ENCODE assay signal across 9 cellular contexts in genomic region chr12:24822121-24822899, GRCh38.
A peak's percentile ranks its signal among the peaks of the same experiment; 100 is the strongest.
DNase-seq lines count a peak whose midpoint lies in the region; ATAC-seq and TF ChIP-seq lines count a peak whose summit lies in the region.
"Had no signal": no experiment of that assay in that cellular context is flagged by ENCODE, and none has a peak within 500 bp of the region (broad histone marks: within the 10 kb centered on the region; RNA-seq: fewer than 3 reads in every experiment).

No MANE protein-coding gene starts in this region.

- no peak for TF ChIP-seq POLR2A in spleen (IDR thresholded peaks at IDR 0.05)
- TF ChIP-seq POLR2A in uterus (IDR thresholded peaks at IDR 0.05), result no peak

- peak; percentile 51 for DNase-seq in brain microvascular endothelial cell
- no peak for DNase-seq in spleen
- DNase-seq in uterus, result no peak
- no peak for DNase-seq in DMS53 (lab: John Stamatoyannopoulos, UW)
- no peak for DNase-seq in inferior parietal cortex (ENCODE audit: extremely low spot score)
- DNase-seq: SIG-M5 had no signal

- H3K4me1 ChIP-seq in ACC112 (ENCODE audit: control insufficient read depth, insufficient read depth, low read length, unreplicated experiment), result peaks cover 27% of the 10 kb centered on the region
- peaks cover 0 to 27% (median 8%) of the 10 kb centered on the region in 6 donors for H3K4me1 ChIP-seq in spleen
- peaks cover 0 to 3% of the 10 kb centered on the region in 2 donors for H3K4me1 ChIP-seq in uterus

- ATAC-seq in GM18909 (IDR thresholded peaks at IDR 0.05; ENCODE audit: poor library complexity, unreplicated experiment) (peak; percentile 89), HG03045 (IDR thresholded peaks at IDR 0.05; ENCODE audit: unreplicated experiment) (peak; percentile 75)

- H3K9me3 ChIP-seq in spleen (no peaks in the 10 kb centered on the region), uterus (no peaks in the 10 kb centered on the region)

- no peaks in the 10 kb centered on the region for H3K27me3 ChIP-seq in ACC112 (ENCODE audit: insufficient read depth, low read length)
- no peaks in the 10 kb centered on the region for H3K27me3 ChIP-seq in brain microvascular endothelial cell (replicated peaks)
- H3K27me3 ChIP-seq in spleen (replicated peaks in 1 of 7), result no peaks in the 10 kb centered on the region
- H3K27me3 ChIP-seq in uterus, result no peaks in the 10 kb centered on the region

- TF ChIP-seq CTCF in brain microvascular endothelial cell (IDR thresholded peaks at IDR 0.05; ENCODE audit: low read depth, low read length, missing control alignments) (no peak), spleen (IDR thresholded peaks at IDR 0.05 in 8 of 11, conservative IDR thresholded peaks at IDR 0.05 in 3 of 11) (no peak), uterus (IDR thresholded peaks at IDR 0.05) (no peak)

- peak overlapping the region; percentile 27 for H2AFZ ChIP-seq in ACC112 (ENCODE audit: low read length, unreplicated experiment)

- peaks cover 21% of the 10 kb centered on the region for H3K36me3 ChIP-seq in ACC112 (ENCODE audit: insufficient read depth, low read length)
- H3K36me3 ChIP-seq in brain microvascular endothelial cell (replicated peaks), result peaks cover 17% of the 10 kb centered on the region
- H3K36me3 ChIP-seq in spleen, result no peaks in the 10 kb centered on the region
- peaks cover 0 to 4% of the 10 kb centered on the region in 2 donors for H3K36me3 ChIP-seq in uterus

- 56 to 69% (median 64%) methylated on average over 5 of the region's 5 CpGs for WGBS in spleen, 5 donors

- no peaks in the 10 kb centered on the region for H3K79me2 ChIP-seq in ACC112 (ENCODE audit: control insufficient read depth, insufficient read depth, low read length, unreplicated experiment)

- peak overlapping the region; percentile 49 for H3K4me3 ChIP-seq in ACC112 (ENCODE audit: low read depth, low read length)
- H3K4me3 ChIP-seq in brain microvascular endothelial cell (ENCODE audit: low read depth, low read length), result peak overlapping the region; percentile 15
- H3K4me3 ChIP-seq in spleen, result no peak overlapping the region
- H3K4me3 ChIP-seq in uterus, result no peak overlapping the region

- in situ Hi-C loops in brain microvascular endothelial cell (cut with HindIII; ENCODE audit: low pct_ligation_motif_present, low sequenced_read_pairs), result no loop called here

- intact Hi-C loops in spleen (cut with DNase I; ENCODE audit: low total_unique reads), result no loop called here
- intact Hi-C loops in uterus (cut with DNase I; ENCODE audit: low total_unique reads), result no loop called here

- H3K27ac ChIP-seq in ACC112 (ENCODE audit: low read depth, low read length), result peak overlapping the region; percentile 85
- H3K27ac ChIP-seq in brain microvascular endothelial cell, result peak overlapping the region; percentile 78
- peak overlapping the region in 2 of 8 donors; percentile 30 for H3K27ac ChIP-seq in spleen
- H3K27ac ChIP-seq in uterus, result no peak overlapping the region

Comparison
In these comparisons a context has a peak if more than half of its experiments do, and no peak if none do; other contexts are left out.
1. H3K27ac ChIP-seq: peak in ACC112 (single experiment) and brain microvascular endothelial cell (single experiment); none in uterus (0 of 2).
2. H3K4me3 ChIP-seq: peak in ACC112 (single experiment) and brain microvascular endothelial cell (single experiment); none in spleen (0 of 8) and uterus (0 of 2).